Comparison of ENCODE assay signal across 21 cellular contexts in the genomic region with DNA sequence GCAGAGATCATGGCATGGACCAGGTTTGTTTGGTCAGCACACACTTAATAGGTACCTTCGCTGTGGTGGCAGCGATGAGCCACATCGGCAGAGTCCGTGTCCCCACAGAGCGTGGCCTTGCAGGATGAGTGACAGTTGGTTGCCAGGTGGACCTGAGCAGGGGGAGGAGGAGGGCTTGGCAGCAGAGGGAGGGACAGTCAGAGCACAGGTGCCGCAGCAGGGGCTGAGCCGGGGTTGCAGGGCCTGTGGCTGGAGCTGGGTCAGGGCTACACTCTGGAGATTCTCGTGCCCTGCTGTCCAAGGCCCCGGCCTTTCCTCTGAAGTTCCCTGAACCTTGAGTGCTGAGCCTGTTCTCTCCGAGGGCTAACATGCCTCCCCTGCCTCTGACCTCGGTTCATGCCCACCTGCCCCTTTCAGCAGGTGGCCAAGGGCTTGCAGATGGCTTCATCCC. TPM values are rescaled to one million over a fixed set of nuclear protein-coding genes. Genes with fewer than 3 reads are reported as not detected.
A peak's percentile ranks its signal among the peaks of the same experiment; 100 is the strongest.
DNase-seq lines count a peak whose midpoint lies in the region; ATAC-seq and TF ChIP-seq lines count a peak whose summit lies in the region.
"Had no signal": no experiment of that assay in that cellular context is flagged by ENCODE, and none has a peak within 500 bp of the region (broad histone marks: within the 10 kb centered on the region; RNA-seq: fewer than 3 reads in every experiment).

No MANE protein-coding gene starts in this region.

- H3K36me3 ChIP-seq in endodermal cell (ENCODE audit: control insufficient read depth, insufficient read depth, low read length) = peaks cover 63% of the 10 kb centered on the region
- H3K36me3 ChIP-seq in psoas muscle (ENCODE audit: insufficient read depth in 1 of 2, low read depth in 1 of 2) = peaks cover 1 to 92% of the 10 kb centered on the region in 2 donors
- H3K36me3 ChIP-seq in thyroid gland = peaks cover 58 to 60% of the 10 kb centered on the region in 2 donors

- H3K9ac ChIP-seq in endodermal cell (ENCODE audit: extremely low read depth, low read length, poor library complexity, severe bottlenecking) = no peak overlapping the region
- H3K9ac ChIP-seq: GM23248 had no signal

- TF ChIP-seq CTCF in RWPE1 (conservative IDR thresholded peaks at IDR 0.05; ENCODE audit: low read depth) (no peak), endodermal cell (conservative IDR thresholded peaks at IDR 0.05) (no peak), psoas muscle (IDR thresholded peaks at IDR 0.05) (no peak), thyroid gland (IDR thresholded peaks at IDR 0.05) (no peak)

- peaks cover 29% of the 10 kb centered on the region for H3K36me3 Mint-ChIP-seq in activated CD4-positive, alpha-beta T cell treated with anti-CD3 and anti-CD28 coated beads, Interleukin-2, amount 10 ng/mL, durations not matched to agents 7 days and 5 days (ENCODE audit: low read depth)
- peaks cover 52% of the 10 kb centered on the region for H3K36me3 Mint-ChIP-seq in activated CD4-positive, alpha-beta T cell treated with anti-CD3 and anti-CD28 coated beads, Interleukin-2, amount 10 ng/mL, durations not matched to agents 24 days and 14 days (ENCODE audit: low read depth)
- H3K36me3 Mint-ChIP-seq in endodermal cell (ENCODE audit: low read depth) = peaks cover 60% of the 10 kb centered on the region

- ATAC-seq in psoas muscle = peak in 3 of 4 donors; percentile 10 to 36 (median 24)
- no peak for ATAC-seq in GM18858 (IDR thresholded peaks at IDR 0.05; ENCODE audit: unreplicated experiment)

- TF ChIP-seq POLR2A in thyroid gland (IDR thresholded peaks at IDR 0.05) = no peak

- no peaks in the 10 kb centered on the region for H3K9me3 ChIP-seq in endodermal cell (ENCODE audit: control insufficient read depth, low read length)
- H3K9me3 ChIP-seq in psoas muscle = no peaks in the 10 kb centered on the region
- H3K9me3 ChIP-seq in thyroid gland = no peaks in the 10 kb centered on the region
- H3K9me3 ChIP-seq: ascending aorta, gastroesophageal sphincter, left ventricle myocardium inferior, thoracic aorta had no signal

- CTCF ChIA-PET in activated CD4-positive, alpha-beta T cell treated with anti-CD3 and anti-CD28 coated beads, Interleukin-2, amount 10 ng/mL, durations not matched to agents 7 days and 5 days (lab: Charles Lee) = interaction anchor here (0.7 to 1.2 kb wide), 2 partner anchors 12 to 13 kb away, joined by 3 to 4 read pairs; no protein-coding TSS in a partner anchor
- CTCF ChIA-PET in RWPE1 (lab: Yijun Ruan, JAX) = no interaction called here

- H3K27me3 Mint-ChIP-seq in activated CD4-positive, alpha-beta T cell treated with anti-CD3 and anti-CD28 coated beads, Interleukin-2, amount 10 ng/mL, durations not matched to agents 7 days and 5 days = no peaks in the 10 kb centered on the region
- no peaks in the 10 kb centered on the region for H3K27me3 Mint-ChIP-seq in activated CD4-positive, alpha-beta T cell treated with anti-CD3 and anti-CD28 coated beads, Interleukin-2, amount 10 ng/mL, durations not matched to agents 24 days and 14 days
- no peaks in the 10 kb centered on the region for H3K27me3 Mint-ChIP-seq in endodermal cell (ENCODE audit: insufficient read depth)
- H3K27me3 Mint-ChIP-seq: activated naive CD8-positive, alpha-beta T cell treated with anti-CD3 and anti-CD28 coated beads, Interleukin-2, amount 10 ng/mL, durations not matched to agents 7 days and 5 days; stimulated activated naive CD8-positive, alpha-beta T cell treated with anti-CD3 and anti-CD28 coated beads, Interleukin-15, Interleukin-2, amounts not matched to agents 100 ng/mL and 50 ng/mL, for 24 hours had no signal

- H3K4me1 ChIP-seq in endodermal cell (ENCODE audit: control insufficient read depth, insufficient read depth, low read length) = no peaks in the 10 kb centered on the region
- peaks cover 3% of the 10 kb centered on the region for H3K4me1 ChIP-seq in psoas muscle
- H3K4me1 ChIP-seq in thyroid gland = no peaks in the 10 kb centered on the region

- no peaks in the 10 kb centered on the region for H3K27me3 ChIP-seq in endodermal cell (ENCODE audit: control insufficient read depth, insufficient read depth, low read length, poor library complexity, severe bottlenecking)
- H3K27me3 ChIP-seq in psoas muscle (ENCODE audit: insufficient read depth in 3 of 3, low read length in 2 of 3) = no peaks in the 10 kb centered on the region
- no peaks in the 10 kb centered on the region for H3K27me3 ChIP-seq in thyroid gland
- H3K27me3 ChIP-seq: ascending aorta, cardiac muscle cell, gastroesophageal sphincter had no signal

- peak overlapping the region; percentile 68 for H3K27ac Mint-ChIP-seq in activated CD4-positive, alpha-beta T cell treated with anti-CD3 and anti-CD28 coated beads, Interleukin-2, amount 10 ng/mL, durations not matched to agents 7 days and 5 days
- no peak overlapping the region for H3K27ac Mint-ChIP-seq in activated CD4-positive, alpha-beta T cell treated with anti-CD3 and anti-CD28 coated beads, Interleukin-2, amount 10 ng/mL, durations not matched to agents 24 days and 14 days
- H3K27ac Mint-ChIP-seq in endodermal cell = no peak overlapping the region
- H3K27ac Mint-ChIP-seq: stimulated activated naive CD8-positive, alpha-beta T cell treated with anti-CD3 and anti-CD28 coated beads, Interleukin-15, Interleukin-2, amounts not matched to agents 100 ng/mL and 50 ng/mL, for 24 hours had no signal

- DNase-seq in activated CD4-positive, alpha-beta T cell treated with anti-CD3 and anti-CD28 coated beads, Interleukin-2, amount 10 ng/mL, durations not matched to agents 7 days and 5 days = no peak
- DNase-seq in activated CD4-positive, alpha-beta T cell treated with anti-CD3 and anti-CD28 coated beads, Interleukin-2, amount 10 ng/mL, durations not matched to agents 24 days and 14 days = no peak
- DNase-seq in RWPE1 (ENCODE audit: low spot score) (no peak), endodermal cell (peak; percentile 32), psoas muscle (no peak), thyroid gland (no peak), NCI-H526 (lab: John Stamatoyannopoulos, UW) (no peak)
- DNase-seq: activated CD4-positive, alpha-beta T cell treated with anti-CD3 and anti-CD28 coated beads, Interleukin-2, amount 50 U/mL, for 48 hours; activated effector memory CD4-positive, alpha-beta T cell treated with Interleukin-2 at 50 U/mL for 16 hours; activated naive CD8-positive, alpha-beta T cell treated with anti-CD3 and anti-CD28 coated beads, Interleukin-2, amount 10 ng/mL, durations not matched to agents 7 days and 5 days; GM23248; left ventricle myocardium inferior; PC-3; Right ventricle myocardium superior; T-helper 9 cell had no signal

- intact Hi-C loops in activated CD4-positive, alpha-beta T cell treated with anti-CD3 and anti-CD28 coated beads, Interleukin-2, amount 10 ng/mL, durations not matched to agents 24 days and 14 days (cut with micrococcal nuclease) = no loop called here
- intact Hi-C loops in psoas muscle (cut with DNase I) = loop anchor here (5.0 to 10.0 kb wide), 3 partner anchors 95 to 1135 kb away; no protein-coding TSS in a partner anchor
- intact Hi-C loops in thyroid gland (cut with DNase I) = no loop called here

- POLR2A ChIA-PET in activated CD4-positive, alpha-beta T cell treated with anti-CD3 and anti-CD28 coated beads, Interleukin-2, amount 10 ng/mL, durations not matched to agents 7 days and 5 days (lab: Charles Lee) = no interaction called here
- POLR2A ChIA-PET in RWPE1 (lab: Yijun Ruan, JAX; ENCODE audit: low non-redundant PET) = no interaction called here

- no peak overlapping the region for H3K4me3 Mint-ChIP-seq in activated CD4-positive, alpha-beta T cell treated with anti-CD3 and anti-CD28 coated beads, Interleukin-2, amount 10 ng/mL, durations not matched to agents 7 days and 5 days
- no peak overlapping the region for H3K4me3 Mint-ChIP-seq in activated CD4-positive, alpha-beta T cell treated with anti-CD3 and anti-CD28 coated beads, Interleukin-2, amount 10 ng/mL, durations not matched to agents 24 days and 14 days
- no peak overlapping the region for H3K4me3 Mint-ChIP-seq in endodermal cell
- H3K4me3 Mint-ChIP-seq: activated naive CD8-positive, alpha-beta T cell treated with anti-CD3 and anti-CD28 coated beads, Interleukin-2, amount 10 ng/mL, durations not matched to agents 7 days and 5 days; stimulated activated naive CD8-positive, alpha-beta T cell treated with anti-CD3 and anti-CD28 coated beads, Interleukin-15, Interleukin-2, amounts not matched to agents 100 ng/mL and 50 ng/mL, for 24 hours had no signal

- peaks cover 7% of the 10 kb centered on the region for H3K4me1 Mint-ChIP-seq in activated CD4-positive, alpha-beta T cell treated with anti-CD3 and anti-CD28 coated beads, Interleukin-2, amount 10 ng/mL, durations not matched to agents 7 days and 5 days
- peaks cover 5% of the 10 kb centered on the region for H3K4me1 Mint-ChIP-seq in activated CD4-positive, alpha-beta T cell treated with anti-CD3 and anti-CD28 coated beads, Interleukin-2, amount 10 ng/mL, durations not matched to agents 24 days and 14 days
- no peaks in the 10 kb centered on the region for H3K4me1 Mint-ChIP-seq in endodermal cell

- H3K4me3 ChIP-seq in endodermal cell (ENCODE audit: low read length) (no peak overlapping the region), psoas muscle (no peak overlapping the region), thyroid gland (replicated peaks in 1 of 3) (no peak overlapping the region)
- H3K4me3 ChIP-seq: ascending aorta, cardiac muscle cell, gastroesophageal sphincter, GM23248, left ventricle myocardium inferior, thoracic aorta had no signal

- WGBS in endodermal cell (ENCODE audit: insufficient coverage in 1 of 2, insufficient read length in 1 of 2), 2 experiments = 93 to 94% methylated on average over 8 to 11 of the region's 11 CpGs
- 66 to 87% (median 77%) methylated on average over 9 to 11 of the region's 11 CpGs for WGBS in psoas muscle, 3 donors
- WGBS in thyroid gland, 2 donors = 84 to 97% methylated on average over 10 of the region's 11 CpGs

- H3K27ac ChIP-seq in RWPE1 = 0 out of 2 replicates have a peak overlapping the region, but pooled peaks have one; percentile 7
- no peak overlapping the region for H3K27ac ChIP-seq in endodermal cell (ENCODE audit: low read depth, low read length)
- H3K27ac ChIP-seq in psoas muscle = no peak overlapping the region
- H3K27ac ChIP-seq in thyroid gland = no peak overlapping the region
- H3K27ac ChIP-seq: ascending aorta, cardiac muscle cell, gastroesophageal sphincter, GM23248, left ventricle myocardium inferior, thoracic aorta had no signal

- no peaks in the 10 kb centered on the region for H3K9me3 Mint-ChIP-seq in activated CD4-positive, alpha-beta T cell treated with anti-CD3 and anti-CD28 coated beads, Interleukin-2, amount 10 ng/mL, durations not matched to agents 7 days and 5 days
- H3K9me3 Mint-ChIP-seq in activated CD4-positive, alpha-beta T cell treated with anti-CD3 and anti-CD28 coated beads, Interleukin-2, amount 10 ng/mL, durations not matched to agents 24 days and 14 days = no peaks in the 10 kb centered on the region
- no peaks in the 10 kb centered on the region for H3K9me3 Mint-ChIP-seq in endodermal cell
- H3K9me3 Mint-ChIP-seq: activated naive CD8-positive, alpha-beta T cell treated with anti-CD3 and anti-CD28 coated beads, Interleukin-2, amount 10 ng/mL, durations not matched to agents 7 days and 5 days; stimulated activated naive CD8-positive, alpha-beta T cell treated with anti-CD3 and anti-CD28 coated beads, Interleukin-15, Interleukin-2, amounts not matched to agents 100 ng/mL and 50 ng/mL, for 24 hours had no signal

RNA-seq across cellular contexts. Expression of a gene that starts 24.8 kb away (rescaled TPM):
- 10 to 100 TPM; 52.4 to 54.3 TPM for total RNA-seq in activated CD4-positive, alpha-beta T cell treated with anti-CD3 and anti-CD28 coated beads, Interleukin-2, amount 10 ng/mL, durations not matched to agents 7 days and 5 days
- total RNA-seq in activated CD4-positive, alpha-beta T cell treated with anti-CD3 and anti-CD28 coated beads, Interleukin-2, amount 10 ng/mL, durations not matched to agents 24 days and 14 days = 102 and 111 TPM in 2 replicates
- 10 to 100 TPM; 73.1 to 73.6 TPM for total RNA-seq in endodermal cell
- 40.2 TPM for polyA plus RNA-seq in endodermal cell (2013, experiment 1 of 2)
- 31.3 TPM for polyA plus RNA-seq in endodermal cell (2013, experiment 2 of 2)
- 100 to 1,000 TPM in 1 of 4 donors, 10 to 100 TPM in 3; 63.8 to 119 (median 92.5) TPM for total RNA-seq in psoas muscle
- polyA plus RNA-seq in psoas muscle = 10 to 100 TPM; 45.6 to 96.1 (median 71.2) TPM
- total RNA-seq in thyroid gland = 100 to 1,000 TPM in 1 of 4 donors, 10 to 100 TPM in 3; 66.7 to 115 (median 82.8) TPM

RNA-seq across cellular contexts. Expression of a gene that starts 52.4 kb away (rescaled TPM):
- 10 to 100 TPM; 43.5 to 45.4 TPM for total RNA-seq in activated CD4-positive, alpha-beta T cell treated with anti-CD3 and anti-CD28 coated beads, Interleukin-2, amount 10 ng/mL, durations not matched to agents 7 days and 5 days
- 38.2 and 40.9 TPM in 2 replicates for total RNA-seq in activated CD4-positive, alpha-beta T cell treated with anti-CD3 and anti-CD28 coated beads, Interleukin-2, amount 10 ng/mL, durations not matched to agents 24 days and 14 days
- total RNA-seq in endodermal cell (10 to 100 TPM; 17.6 to 24.3 TPM), psoas muscle (10 to 100 TPM in 1 of 4 donors, 1 to 10 TPM in 3; 4.0 to 11.9 (median 4.5) TPM), thyroid gland (10 to 100 TPM; 55.5 to 92.8 (median 79.2) TPM)
- 18.3 TPM for polyA plus RNA-seq in endodermal cell (2013, experiment 1 of 2)
- 21.8 TPM for polyA plus RNA-seq in endodermal cell (2013, experiment 2 of 2)
- polyA plus RNA-seq in psoas muscle = 1 to 10 TPM; 2.2 to 5.3 (median 4.5) TPM

Comparison
In these comparisons a context has a peak if more than half of its experiments do, and no peak if none do; other contexts are left out.
1. intact Hi-C loops: an anchor here in psoas muscle (5.0 to 10.0 kb wide); none called in activated CD4-positive, alpha-beta T cell treated with anti-CD3 and anti-CD28 coated beads, Interleukin-2, amount 10 ng/mL, durations not matched to agents 24 days and 14 days and thyroid gland.